In the genomic region with DNA sequence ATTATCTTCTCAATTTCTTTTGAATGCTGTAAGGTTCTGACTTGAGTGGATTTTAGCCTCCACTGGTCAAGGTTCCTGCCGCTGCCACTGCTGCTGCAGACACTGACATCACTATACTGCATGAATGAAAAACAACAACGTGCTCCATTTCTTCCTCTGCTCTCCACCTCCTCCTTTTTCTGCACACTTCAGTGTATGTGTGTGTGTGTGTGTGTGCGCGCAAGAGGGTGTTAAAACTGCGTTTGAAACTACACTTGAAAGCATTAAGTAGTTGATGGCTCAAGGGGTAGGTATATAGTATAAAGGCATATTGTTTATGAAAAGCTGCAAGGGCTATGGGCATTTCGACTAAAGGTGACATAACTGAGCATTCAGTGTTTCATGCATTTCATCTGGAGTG, we compare ENCODE assay signal across 10 cellular contexts. TPM values are rescaled to one million over a fixed set of nuclear protein-coding genes. Genes with fewer than 3 reads are reported as not detected.
DNase-seq lines count a peak whose midpoint lies in the region; ATAC-seq and TF ChIP-seq lines count a peak whose summit lies in the region.
"Had no signal": no experiment of that assay in that cellular context is flagged by ENCODE, and none has a peak within 500 bp of the region (broad histone marks: within the 10 kb centered on the region; RNA-seq: fewer than 3 reads in every experiment).

No MANE protein-coding gene starts in this region.

- CTCF ChIA-PET in RWPE1 (lab: Yijun Ruan, JAX): no interaction called here

- H3K4me3 ChIP-seq in HUES64 (ENCODE audit: low read length): peak overlapping the region; percentile 88
- H3K4me3 ChIP-seq in neutrophil (ENCODE audit: low read depth in 1 of 2, low read length in 1 of 2): peak overlapping the region; percentile 67 to 94

- DNase-seq in COLO668 (lab: John Stamatoyannopoulos, UW; ENCODE audit: unreplicated experiment): peak; percentile 38
- DNase-seq in astrocyte of the hippocampus (ENCODE audit: low read depth, low spot score): peak; percentile 55
- DNase-seq in NK-92 (lab: John Stamatoyannopoulos, UW; ENCODE audit: unreplicated experiment): no peak
- DNase-seq in RWPE1 (ENCODE audit: low spot score): no peak
- DNase-seq: activated B cell treated with CpG ODN at 0.5 μM for 24 hours, NCI-H2171 treated with DMSO at 0.1 percent for 48 hours had no signal

- H3K36me3 ChIP-seq in HUES64 (ENCODE audit: insufficient read depth, low read length) (no peaks in the 10 kb centered on the region), neutrophil (no peaks in the 10 kb centered on the region)

- H3K4me1 ChIP-seq in HUES64 (ENCODE audit: insufficient read depth, low read length) (peaks cover 42% of the 10 kb centered on the region), neutrophil (ENCODE audit: control insufficient read depth in 1 of 2, insufficient read depth in 1 of 2, low read depth in 1 of 2, low read length in 1 of 2) (peaks cover 68 to 76% of the 10 kb centered on the region in 2 experiments)

- H3K9me3 ChIP-seq in HUES64 (ENCODE audit: insufficient read depth, low read depth, low read length): no peaks in the 10 kb centered on the region
- H3K9me3 ChIP-seq in neutrophil: no peaks in the 10 kb centered on the region

- H3K27me3 ChIP-seq in HUES64 (ENCODE audit: insufficient read depth, low read length): no peaks in the 10 kb centered on the region
- no peaks in the 10 kb centered on the region for H3K27me3 ChIP-seq in neutrophil

- WGBS in HUES64: 77% methylated on average over 5 of the region's 6 CpGs

- POLR2A ChIA-PET in RWPE1 (lab: Yijun Ruan, JAX; ENCODE audit: low non-redundant PET): no interaction called here

- H3K27ac ChIP-seq in HUES64 (ENCODE audit: low read depth, low read length): no peak overlapping the region
- H3K27ac ChIP-seq in neutrophil: peak overlapping the region; percentile 89
- H3K27ac ChIP-seq in RWPE1: no peak overlapping the region

- ATAC-seq in HG02852 (IDR thresholded peaks at IDR 0.05; ENCODE audit: unreplicated experiment): no peak
- ATAC-seq in GM19452 (IDR thresholded peaks at IDR 0.05; ENCODE audit: unreplicated experiment): no peak

- TF ChIP-seq CTCF in neutrophil (IDR thresholded peaks at IDR 0.05): no peak
- TF ChIP-seq CTCF in RWPE1 (conservative IDR thresholded peaks at IDR 0.05; ENCODE audit: low read depth): no peak

- 0 out of 2 replicates have a peak overlapping the region, but pooled peaks have one; percentile 3 for H3K9ac ChIP-seq in HUES64 (ENCODE audit: low read depth, low read length)

RNA-seq across cellular contexts. Expression of a gene that starts 3.5 kb away (rescaled TPM):
- 11.6 TPM for polyA plus RNA-seq in HUES64 (2013, experiment 1 of 2)
- 20.0 TPM for polyA plus RNA-seq in HUES64 (2013, experiment 2 of 2)

Comparison
In these comparisons a context has a peak if more than half of its experiments do, and no peak if none do; other contexts are left out.
1. DNase-seq: peak in COLO668 (single experiment) and astrocyte of the hippocampus (single experiment); none in NK-92 (single experiment) and RWPE1 (single experiment).